In genomic region chr4:156241896-156242295, GRCh38 we compare ENCODE assay signal across 35 cellular contexts.
"Had no signal": no experiment of that assay in that cellular context is flagged by ENCODE, and none has a peak within 500 bp of the region (broad histone marks: within the 10 kb centered on the region; RNA-seq: fewer than 3 reads in every experiment).

No MANE protein-coding gene starts in this region.

- H3K27me3 ChIP-seq: adrenal gland, body of pancreas, brain microvascular endothelial cell, breast epithelium had no signal

- H3K4me1 Mint-ChIP-seq: activated B cell treated with CpG ODN at 0.5 μM for 24 hours; activated CD4-positive, alpha-beta T cell treated with anti-CD3 and anti-CD28 coated beads, Interleukin-2, amount 10 ng/mL, durations not matched to agents 24 days and 14 days; activated naive CD8-positive, alpha-beta T cell treated with anti-CD3 and anti-CD28 coated beads for 36 hours; activated T-helper 17 cell treated with anti-CD3 and anti-CD28 coated beads, Interleukin-2, amount 50 U/mL, for 72 hours had no signal

- H3K4me3 ChIP-seq: adrenal gland, body of pancreas, breast epithelium had no signal

- H3K27ac ChIP-seq: adrenal gland, body of pancreas, brain microvascular endothelial cell, breast epithelium, VCaP had no signal

- H3K27ac Mint-ChIP-seq: activated B cell treated with CpG ODN at 0.5 μM for 24 hours; activated CD4-positive, alpha-beta memory T cell treated with anti-CD3 and anti-CD28 coated beads for 36 hours; activated CD4-positive, alpha-beta T cell treated with anti-CD3 and anti-CD28 coated beads, Interleukin-2, amount 10 ng/mL, durations not matched to agents 24 days and 14 days; activated CD8-positive, alpha-beta T cell treated with anti-CD3 and anti-CD28 coated beads for 36 hours; activated naive CD4-positive, alpha-beta T cell treated with anti-CD3 and anti-CD28 coated beads for 36 hours; activated naive CD4-positive, alpha-beta T cell treated with anti-CD3 and anti-CD28 coated beads, Interleukin-2, amount 50 U/mL, for 72 hours; activated naive CD8-positive, alpha-beta T cell treated with anti-CD3 and anti-CD28 coated beads for 36 hours; activated T-cell treated with anti-CD3 and anti-CD28 coated beads, Interleukin-2, amount 50 U/mL, for 72 hours; activated T-helper 1 cell treated with anti-CD3 and anti-CD28 coated beads, Interleukin-12 subunit alpha, Interleukin-12 subunit beta, Interleukin-2, Interleukin-4 antibody, amounts not matched to agents 30 ng/mL and 10 ng/mL and 1 ng/mL, durations not matched to agents 14 hours and 24 hours and 36 hours; activated T-helper 17 cell treated with anti-CD3 and anti-CD28 coated beads, Interleukin-2, amount 50 U/mL, for 72 hours; T-helper 1 cell treated with Interleukin-12 subunit alpha and Interleukin-12 subunit beta and Interleukin-4 antibody, amounts not matched to agents 30 μg/mL and 1 μg/mL, for 36 hours; T-helper 2 cell treated with Interferon-gamma antibody and Interleukin-4, amounts not matched to agents 5 μg/mL and 100 μg/mL, for 36 hours had no signal

- H3K4me3 Mint-ChIP-seq: activated B cell treated with CpG ODN at 0.5 μM for 24 hours; activated CD4-positive, alpha-beta memory T cell treated with anti-CD3 and anti-CD28 coated beads for 36 hours; activated CD4-positive, alpha-beta T cell treated with anti-CD3 and anti-CD28 coated beads, Interleukin-2, amount 10 ng/mL, durations not matched to agents 24 days and 14 days; activated CD8-positive, alpha-beta T cell treated with anti-CD3 and anti-CD28 coated beads for 36 hours; activated naive CD4-positive, alpha-beta T cell treated with anti-CD3 and anti-CD28 coated beads for 36 hours; activated naive CD8-positive, alpha-beta T cell treated with anti-CD3 and anti-CD28 coated beads for 36 hours; activated T-cell treated with anti-CD3 and anti-CD28 coated beads, Interleukin-2, amount 50 U/mL, for 4 hours; activated T-cell treated with anti-CD3 and anti-CD28 coated beads, Interleukin-2, amount 50 U/mL, for 72 hours; activated T-helper 1 cell treated with anti-CD3 and anti-CD28 coated beads, Interleukin-12 subunit alpha, Interleukin-12 subunit beta, Interleukin-2, Interleukin-4 antibody, amounts not matched to agents 30 ng/mL and 10 ng/mL and 1 ng/mL, durations not matched to agents 14 hours and 24 hours and 36 hours; activated T-helper 17 cell treated with anti-CD3 and anti-CD28 coated beads, Interleukin-2, amount 50 U/mL, for 72 hours; T-helper 1 cell treated with Interleukin-12 subunit alpha and Interleukin-12 subunit beta and Interleukin-4 antibody, amounts not matched to agents 30 μg/mL and 1 μg/mL, for 36 hours; T-helper 2 cell treated with Interferon-gamma antibody and Interleukin-4, amounts not matched to agents 5 μg/mL and 100 μg/mL, for 36 hours had no signal

- H3K9me3 Mint-ChIP-seq: activated CD4-positive, alpha-beta memory T cell treated with anti-CD3 and anti-CD28 coated beads for 36 hours; activated CD4-positive, alpha-beta T cell treated with anti-CD3 and anti-CD28 coated beads, Interleukin-2, amount 10 ng/mL, durations not matched to agents 24 days and 14 days; activated T-cell treated with anti-CD3 and anti-CD28 coated beads, Interleukin-2, amount 50 U/mL, for 4 hours; activated T-helper 1 cell treated with anti-CD3 and anti-CD28 coated beads, Interleukin-12 subunit alpha, Interleukin-12 subunit beta, Interleukin-2, Interleukin-4 antibody, amounts not matched to agents 30 ng/mL and 10 ng/mL and 1 ng/mL, durations not matched to agents 14 hours and 24 hours and 36 hours; T-helper 2 cell treated with Interferon-gamma antibody and Interleukin-4, amounts not matched to agents 5 μg/mL and 100 μg/mL, for 36 hours had no signal

- H3K9me3 ChIP-seq: adrenal gland, body of pancreas, breast epithelium had no signal

- DNase-seq: activated B cell treated with CpG ODN at 0.5 μM for 24 hours; activated CD4-positive, alpha-beta memory T cell treated with anti-CD3 and anti-CD28 coated beads for 36 hours; activated CD4-positive, alpha-beta T cell treated with anti-CD3 and anti-CD28 coated beads for 4 hours; activated CD4-positive, alpha-beta T cell treated with anti-CD3 and anti-CD28 coated beads, Interleukin-2, amount 10 ng/mL, durations not matched to agents 24 days and 14 days; activated CD4-positive, alpha-beta T cell treated with anti-CD3 and anti-CD28 coated beads, Interleukin-2, amount 50 U/mL, for 1 hour; activated CD4-positive, alpha-beta T cell treated with anti-CD3 and anti-CD28 coated beads, Interleukin-2, amount 50 U/mL, for 4 hours; activated CD4-positive, CD25-positive, alpha-beta regulatory T cell treated with anti-CD3 and anti-CD28 coated beads, Interleukin-2, amount 50 U/mL, for 72 hours; activated CD8-positive, alpha-beta memory T cell treated with anti-CD3 and anti-CD28 coated beads, Interleukin-2, amount 50 U/mL, for 4 hours; activated CD8-positive, alpha-beta T cell treated with anti-CD3 and anti-CD28 coated beads for 36 hours; activated effector memory CD4-positive, alpha-beta T cell treated with anti-CD3 and anti-CD28 coated beads, Interleukin-2, amount 50 U/mL, for 16 hours; activated gamma-delta T cell treated with Interleukin-2 at 50 U/mL for 16 hours; activated naive CD4-positive, alpha-beta T cell; activated naive CD4-positive, alpha-beta T cell treated with anti-CD3 and anti-CD28 coated beads for 36 hours; activated naive CD4-positive, alpha-beta T cell treated with anti-CD3 and anti-CD28 coated beads, Interleukin-2, amount 50 U/mL, for 16 hours; activated naive CD8-positive, alpha-beta T cell treated with anti-CD3 and anti-CD28 coated beads for 36 hours; activated T-cell treated with anti-CD3 and anti-CD28 coated beads for 4 hours; activated T-cell treated with anti-CD3 and anti-CD28 coated beads, Interleukin-2, amount 50 U/mL, for 1 hour; activated T-cell treated with anti-CD3 and anti-CD28 coated beads, Interleukin-2, amount 50 U/mL, for 4 hours; activated T-cell treated with anti-CD3 and anti-CD28 coated beads, Interleukin-2, amount 50 U/mL, for 72 hours; adrenal gland; amniotic stem cell; aorta; body of pancreas; central memory CD4-positive, alpha-beta T cell; T-helper 1 cell; T-helper 2 cell; T-helper 9 cell had no signal

- H3K4me1 ChIP-seq: adrenal gland, body of pancreas, breast epithelium had no signal

- H3K27me3 Mint-ChIP-seq: activated B cell treated with CpG ODN at 0.5 μM for 24 hours; activated CD4-positive, alpha-beta memory T cell treated with anti-CD3 and anti-CD28 coated beads for 36 hours; activated CD4-positive, alpha-beta T cell treated with anti-CD3 and anti-CD28 coated beads, Interleukin-2, amount 10 ng/mL, durations not matched to agents 24 days and 14 days; activated CD8-positive, alpha-beta T cell treated with anti-CD3 and anti-CD28 coated beads for 36 hours; activated naive CD8-positive, alpha-beta T cell treated with anti-CD3 and anti-CD28 coated beads for 36 hours; activated T-helper 17 cell treated with anti-CD3 and anti-CD28 coated beads, Interleukin-2, amount 50 U/mL, for 72 hours had no signal

- H3K36me3 ChIP-seq: adrenal gland, brain microvascular endothelial cell, breast epithelium had no signal

- H3K36me3 Mint-ChIP-seq: activated CD4-positive, alpha-beta memory T cell treated with anti-CD3 and anti-CD28 coated beads for 36 hours; activated naive CD4-positive, alpha-beta T cell treated with anti-CD3 and anti-CD28 coated beads, Interleukin-2, amount 50 U/mL, for 72 hours; activated naive CD8-positive, alpha-beta T cell treated with anti-CD3 and anti-CD28 coated beads for 36 hours had no signal
